9 cellular contexts compared by ENCODE assay signal in the genomic region with DNA sequence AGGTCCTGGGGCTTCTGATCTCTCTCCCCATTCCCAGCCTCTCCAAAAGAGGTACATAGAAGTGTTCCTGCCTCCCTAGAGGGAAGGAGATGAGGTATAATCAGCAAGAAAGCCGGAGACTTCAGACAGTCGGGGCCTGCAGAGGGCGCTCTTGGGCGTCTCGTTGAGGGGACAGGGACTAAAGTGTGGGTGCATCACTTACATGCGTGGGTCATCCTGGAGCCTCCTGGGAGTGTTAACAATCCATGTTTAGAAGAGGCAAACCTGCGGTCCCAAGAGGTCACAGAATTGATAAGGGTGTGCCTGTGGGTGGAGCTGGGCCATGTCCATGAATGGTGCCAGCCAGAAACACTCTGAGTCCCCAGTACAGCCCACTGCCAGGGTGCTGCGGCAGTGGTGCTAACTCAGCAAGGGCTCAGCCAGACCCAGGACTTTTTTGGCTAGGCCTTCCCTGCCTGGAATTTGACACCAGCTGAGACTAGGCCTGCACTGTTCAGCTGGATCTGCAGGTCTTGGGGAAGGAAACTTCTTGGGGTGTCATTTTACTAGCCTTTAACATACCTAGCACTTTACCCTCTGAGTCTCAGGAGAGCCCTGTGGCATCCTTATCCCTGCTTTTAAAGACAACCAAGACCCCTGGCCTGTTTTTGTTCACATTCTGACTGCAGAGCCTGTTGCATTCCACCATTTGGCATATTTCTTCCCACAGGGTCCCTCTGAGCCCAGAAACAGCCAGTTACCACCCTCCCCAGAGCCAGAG. TPM values are rescaled to one million over a fixed set of nuclear protein-coding genes. Genes with fewer than 3 reads are reported as not detected.
DNase-seq lines count a peak whose midpoint lies in the region; ATAC-seq, FAIRE-seq and TF ChIP-seq lines count a peak whose summit lies in the region.
"Had no signal": no experiment of that assay in that cellular context is flagged by ENCODE, and none has a peak within 500 bp of the region (broad histone marks: within the 10 kb centered on the region; RNA-seq: fewer than 3 reads in every experiment).

No MANE protein-coding gene starts in this region.

- peaks cover 64% of the 10 kb centered on the region for H3K79me2 ChIP-seq in OCI-LY7 (ENCODE audit: insufficient read depth, low read depth, low read length)

- peaks cover 45% of the 10 kb centered on the region for H3K4me1 ChIP-seq in OCI-LY7 (ENCODE audit: insufficient read depth, low read length, poor library complexity, severe bottlenecking)
- H3K4me1 ChIP-seq in ovary (ENCODE audit: insufficient read depth), result peaks cover 7% of the 10 kb centered on the region

- DNase-seq in OCI-LY7 (ENCODE audit: low spot score), result peak; percentile 38
- DNase-seq in iris pigment epithelial cell (ENCODE audit: low read depth), result peak; percentile 28
- peak in 14 of 49 donors; percentile 5 to 51 (median 20) for DNase-seq in substantia nigra (lab: John Stamatoyannopoulos, UW)
- DNase-seq in HTR-8/SVneo (ENCODE audit: insufficient read length, low spot score), result no peak
- DNase-seq in ovary, result no peak

- H3K27ac ChIP-seq in OCI-LY7 (ENCODE audit: low read depth, low read length, poor library complexity, severe bottlenecking), result peak overlapping the region; percentile 35
- peak overlapping the region; percentile 75 for H3K27ac ChIP-seq in angular gyrus (ENCODE audit: low read depth, low read length)
- peak overlapping the region; percentile 72 for H3K27ac ChIP-seq in substantia nigra (ENCODE audit: low read depth, low read length, poor library complexity, severe bottlenecking)
- no peak overlapping the region for H3K27ac ChIP-seq in ovary

- CTCF ChIA-PET in OCI-LY7 (lab: Charles Lee; ENCODE audit: unreplicated experiment), result no interaction called here

- no peak for TF ChIP-seq POLR2A in ovary (IDR thresholded peaks at IDR 0.05)

- no TSS peak for BruUV-seq in OCI-LY7 (replicated peaks; lab: Mats Ljungman, UMichigan)

- no peak overlapping the region for H3K4me2 ChIP-seq in OCI-LY7 (ENCODE audit: low read length)

- TF ChIP-seq EP300 in ovary (IDR thresholded peaks at IDR 0.05), result no peak

- no peak for ATAC-seq in HG03095 (IDR thresholded peaks at IDR 0.05; ENCODE audit: unreplicated experiment)

- H3K9me3 ChIP-seq in OCI-LY7 (ENCODE audit: low read length) (no peaks in the 10 kb centered on the region), ovary (no peaks in the 10 kb centered on the region)

- intact Hi-C loops in OCI-LY7 (cut with micrococcal nuclease; ENCODE audit: unreplicated experiment), result no loop called here
- intact Hi-C loops in ovary (cut with DNase I), result no loop called here

- TF ChIP-seq CTCF in GM12872 (IDR thresholded peaks at IDR 0.05; ENCODE audit: insufficient read depth, low read depth, low read length) (peak; percentile 63), OCI-LY7 (conservative IDR thresholded peaks at IDR 0.05; ENCODE audit: low read length) (peak; percentile 91), ovary (IDR thresholded peaks at IDR 0.05) (no peak)

- no peak for FAIRE-seq in HTR-8/SVneo (lab: Jason Lieb, UNC)
- FAIRE-seq: TTC549 had no signal

- no peak overlapping the region for H2AFZ ChIP-seq in OCI-LY7 (ENCODE audit: low read length)

- H3K9me2 ChIP-seq in OCI-LY7 (ENCODE audit: insufficient read depth, low read length), result no peaks in the 10 kb centered on the region

- no peaks in the 10 kb centered on the region for H3K27me3 ChIP-seq in ovary

- H3K36me3 ChIP-seq in OCI-LY7 (ENCODE audit: insufficient read depth, low read length), result peaks cover 82% of the 10 kb centered on the region
- no peaks in the 10 kb centered on the region for H3K36me3 ChIP-seq in ovary

- WGBS in ovary, 3 donors, result 46 to 58% (median 46%) methylated on average over 8 of the region's 8 CpGs

- H3K4me3 ChIP-seq in OCI-LY7 (ENCODE audit: low read depth, low read length, poor library complexity, severe bottlenecking) (no peak overlapping the region), ovary (no peak overlapping the region)

- H4K20me1 ChIP-seq in OCI-LY7 (ENCODE audit: insufficient read depth, low read length), result 0 out of 2 replicates have a peak, but pooled peaks cover 3% of the 10 kb centered on the region

- POLR2A ChIA-PET in OCI-LY7 (lab: Charles Lee), result no interaction called here

RNA-seq across cellular contexts. Expression of a gene that starts 5.5 kb away (rescaled TPM):
- 75.6 and 81.1 TPM in 2 replicates for total RNA-seq in OCI-LY7 (2014; rRNA removed; shearing (Covaris generic))
- 59.0 and 59.3 TPM in 2 replicates for total RNA-seq in OCI-LY7 (2022)
- total RNA-seq in ovary, result 10 to 100 TPM; 11.4 to 45.1 (median 17.0) TPM
- 10 to 100 TPM in 1 of 2 donors, 1 to 10 TPM in 1; 1.8 to 19.4 TPM for polyA plus RNA-seq in ovary

RNA-seq across cellular contexts. Expression of a gene that starts 8.3 kb away (rescaled TPM):
- total RNA-seq in OCI-LY7 (2014; rRNA removed; shearing (Covaris generic)), result 1.5 and 1.7 TPM in 2 replicates
- total RNA-seq in OCI-LY7 (2022) (3.1 and 3.5 TPM in 2 replicates), ovary (under 1 TPM; 0.46 to 0.88 (median 0.66) TPM)
- polyA plus RNA-seq in ovary, result under 1 TPM in 1 of 2 donors, not detected in 1; 0.85 TPM

RNA-seq across cellular contexts. Expression of a gene that starts 17.8 kb away (rescaled TPM):
- total RNA-seq in OCI-LY7 (2014; rRNA removed; shearing (Covaris generic)), result 66.8 and 89.1 TPM in 2 replicates
- total RNA-seq in OCI-LY7 (2022), result 39.6 and 60.5 TPM in 2 replicates
- 10 to 100 TPM; 10.2 to 30.4 (median 17.0) TPM for total RNA-seq in ovary
- polyA plus RNA-seq in ovary, result 10 to 100 TPM in 1 of 2 donors, 1 to 10 TPM in 1; 2.1 to 15.9 TPM

RNA-seq across cellular contexts. Expression of a gene that starts 41.5 kb away (rescaled TPM):
- 58.5 and 59.9 TPM in 2 replicates for total RNA-seq in OCI-LY7 (2014; rRNA removed; shearing (Covaris generic))
- 86.3 and 92.7 TPM in 2 replicates for total RNA-seq in OCI-LY7 (2022)
- total RNA-seq in ovary, result 10 to 100 TPM; 13.6 to 35.3 (median 22.5) TPM
- polyA plus RNA-seq in ovary, result 10 to 100 TPM; 15.5 to 22.0 TPM

RNA-seq across cellular contexts. Expression of a gene that starts 56.8 kb away (rescaled TPM):
- 61.2 and 63.8 TPM in 2 replicates for total RNA-seq in OCI-LY7 (2014; rRNA removed; shearing (Covaris generic))
- total RNA-seq in OCI-LY7 (2022) (67.1 and 67.8 TPM in 2 replicates), ovary (10 to 100 TPM; 20.3 to 42.0 (median 39.9) TPM)
- 100 to 1,000 TPM in 1 of 2 donors, 10 to 100 TPM in 1; 30.7 to 105 TPM for polyA plus RNA-seq in ovary

Comparison
In these comparisons a context has a peak if more than half of its experiments do, and no peak if none do; other contexts are left out.
1. CTCF ChIP-seq: peak in GM12872 (single experiment) and OCI-LY7 (single experiment); none in ovary (0 of 3).
2. DNase-seq: peak in OCI-LY7 (single experiment) and iris pigment epithelial cell (single experiment); none in HTR-8/SVneo (single experiment) and ovary (0 of 5).
3. H3K27ac ChIP-seq: peak in OCI-LY7 (single experiment), angular gyrus (single experiment) and substantia nigra (single experiment); none in ovary (0 of 2).